15 cellular contexts compared by ENCODE assay signal in genomic region chr5:126857472-126858410, GRCh38.
DNase-seq lines count a peak whose midpoint lies in the region; ATAC-seq and TF ChIP-seq lines count a peak whose summit lies in the region.
"Had no signal": no experiment of that assay in that cellular context is flagged by ENCODE, and none has a peak within 500 bp of the region (broad histone marks: within the 10 kb centered on the region; RNA-seq: fewer than 3 reads in every experiment).

No MANE protein-coding gene starts in this region.

- no peaks in the 10 kb centered on the region for H3K9me3 ChIP-seq in mammary epithelial cell (replicated peaks; ENCODE audit: insufficient read depth, low read length)
- no peaks in the 10 kb centered on the region for H3K9me3 ChIP-seq in muscle layer of colon (ENCODE audit: low read length)
- no peaks in the 10 kb centered on the region for H3K9me3 ChIP-seq in subcutaneous abdominal adipose tissue (ENCODE audit: control insufficient read depth in 5 of 5, low read length in 5 of 5)
- H3K9me3 ChIP-seq: testis had no signal

- DNase-seq in mammary epithelial cell = no peak
- DNase-seq in MCF 10A (ENCODE audit: unreplicated experiment) = no peak
- peak; percentile 60 for DNase-seq in fibroblast of the aortic adventitia (ENCODE audit: low read depth)
- no peak for DNase-seq in KG1 (lab: John Stamatoyannopoulos, UW)
- no peak for DNase-seq in activated CD4-positive, alpha-beta T cell treated with anti-CD3 and anti-CD28 coated beads, Interleukin-2, amount 50 U/mL, for 4 hours
- DNase-seq: activated B cell treated with CpG ODN at 0.5 μM for 24 hours; activated effector memory CD4-positive, alpha-beta T cell treated with Interleukin-2 at 50 U/mL for 16 hours; cortex of kidney; MV-4-11; testis had no signal

- H3K9me3 Mint-ChIP-seq in MCF 10A (ENCODE audit: unreplicated experiment) = no peaks in the 10 kb centered on the region
- H3K9me3 Mint-ChIP-seq: activated B cell treated with CpG ODN at 0.5 μM for 24 hours had no signal

- no peak overlapping the region for H3K4me3 ChIP-seq in mammary epithelial cell (replicated peaks in 1 of 3; ENCODE audit: insufficient read depth in 1 of 3, low read depth in 2 of 3, low read length in 3 of 3)
- no peak overlapping the region for H3K4me3 ChIP-seq in fibroblast of the aortic adventitia (ENCODE audit: low read depth, low read length)
- H3K4me3 ChIP-seq in muscle layer of colon (ENCODE audit: low read depth in 1 of 2, low read length in 2 of 2) = no peak overlapping the region
- no peak overlapping the region for H3K4me3 ChIP-seq in subcutaneous abdominal adipose tissue (ENCODE audit: low read depth in 1 of 5, low read length in 5 of 5)
- H3K4me3 ChIP-seq: testis had no signal

- WGBS in mammary epithelial cell (ENCODE audit: low coverage, missing lambda C conversion rate) = 71% methylated on average over 12 of the region's 13 CpGs

- CTCF ChIA-PET in mammary epithelial cell (lab: Charles Lee; ENCODE audit: low non-redundant PET) = interaction anchor here (0.6 kb wide), 1 partner anchor 170 kb away, joined by 7 read pairs; no protein-coding TSS in a partner anchor
- CTCF ChIA-PET in MCF 10A (lab: Yijun Ruan, JAX) = interaction anchor here (0.5 to 1.2 kb wide), 3 partner anchors 9 to 442 kb away, joined by 3 to 7 read pairs (median 4); no protein-coding TSS in a partner anchor

- in situ Hi-C loops in mammary epithelial cell (cut with MboI; ENCODE audit: low sequenced_read_pairs in 2 of 2) = loop anchor here in 1 of 2 donors (10.0 to 25.0 kb wide), 2 partner anchors 437 to 630 kb away; partner anchors contain the start of gene MEGF10

- H3K27me3 ChIP-seq in mammary epithelial cell (ENCODE audit: insufficient read depth, low read length) = no peaks in the 10 kb centered on the region
- no peaks in the 10 kb centered on the region for H3K27me3 ChIP-seq in muscle layer of colon (ENCODE audit: control insufficient read depth in 1 of 2, insufficient read depth in 2 of 2, low read length in 2 of 2)
- H3K27me3 ChIP-seq in subcutaneous abdominal adipose tissue (ENCODE audit: control insufficient read depth in 5 of 5, insufficient read depth in 4 of 5, low read length in 5 of 5) = no peaks in the 10 kb centered on the region
- H3K27me3 ChIP-seq: testis had no signal

- no peaks in the 10 kb centered on the region for H3K79me2 ChIP-seq in mammary epithelial cell (ENCODE audit: insufficient read depth, low read length)

- dilution Hi-C loops in mammary epithelial cell (cut with HindIII; ENCODE audit: low sequenced_read_pairs) = no loop called here

- intact Hi-C loops in mammary epithelial cell (cut with micrococcal nuclease) = loop anchor here (1.0 to 5.0 kb wide), 2 partner anchors 173 to 455 kb away; partner anchors contain the start of gene MARCHF3
- intact Hi-C loops in MCF 10A (cut with micrococcal nuclease) = no loop called here

- H3K9ac ChIP-seq in mammary epithelial cell (ENCODE audit: insufficient read depth, low read length) (no peak overlapping the region), muscle layer of colon (ENCODE audit: low read length) (peak overlapping the region; percentile 27), subcutaneous abdominal adipose tissue (ENCODE audit: low read length in 5 of 5) (peak overlapping the region in 3 of 5 donors; percentile 28 to 59 (median 51))

- H3K36me3 ChIP-seq in mammary epithelial cell (ENCODE audit: insufficient read depth, low read length) = no peaks in the 10 kb centered on the region
- H3K36me3 ChIP-seq in muscle layer of colon (ENCODE audit: insufficient read depth, low read length) = no peaks in the 10 kb centered on the region
- no peaks in the 10 kb centered on the region for H3K36me3 ChIP-seq in subcutaneous abdominal adipose tissue (ENCODE audit: control insufficient read depth in 5 of 5, insufficient read depth in 5 of 5, low read length in 5 of 5)

- no peak for ATAC-seq in GM21367 (IDR thresholded peaks at IDR 0.05; ENCODE audit: unreplicated experiment)
- ATAC-seq: CD8-positive, alpha-beta T cell had no signal

- no peaks in the 10 kb centered on the region for H3K4me1 Mint-ChIP-seq in MCF 10A (ENCODE audit: insufficient read depth, unreplicated experiment)

- no peak overlapping the region for H3K4me3 Mint-ChIP-seq in MCF 10A (ENCODE audit: unreplicated experiment)
- H3K4me3 Mint-ChIP-seq: activated B cell treated with CpG ODN at 0.5 μM for 24 hours; CD8-positive, alpha-beta T cell had no signal

- TF ChIP-seq CTCF in mammary epithelial cell (conservative IDR thresholded peaks at IDR 0.05 in 1 of 2, IDR thresholded peaks at IDR 0.05 in 1 of 2; ENCODE audit: extremely low read depth in 1 of 2, insufficient read depth in 1 of 2, low read depth in 1 of 2, low read length in 2 of 2) (no peak), MCF 10A (IDR thresholded peaks at IDR 0.05; ENCODE audit: unreplicated experiment) (no peak), fibroblast of the aortic adventitia (IDR thresholded peaks at IDR 0.05; ENCODE audit: insufficient read depth, low read length) (no peak)

- H3K27me3 Mint-ChIP-seq in MCF 10A (ENCODE audit: insufficient read depth, unreplicated experiment) = no peaks in the 10 kb centered on the region
- H3K27me3 Mint-ChIP-seq: activated B cell treated with CpG ODN at 0.5 μM for 24 hours, progenitor cell of endocrine pancreas had no signal

- H3K36me3 Mint-ChIP-seq in MCF 10A (ENCODE audit: insufficient read depth, unreplicated experiment) = no peaks in the 10 kb centered on the region

- peak overlapping the region; percentile 76 for H2AFZ ChIP-seq in mammary epithelial cell (ENCODE audit: low read depth, low read length)

- no TSS peak for BruUV-seq in mammary epithelial cell (replicated peaks; lab: Mats Ljungman, UMichigan)
- no TSS peak for BruUV-seq in MCF 10A (replicated peaks; lab: Mats Ljungman, UMichigan)

- H3K4me1 ChIP-seq in mammary epithelial cell (ENCODE audit: insufficient read depth, low read length) (peaks cover 5% of the 10 kb centered on the region), muscle layer of colon (ENCODE audit: insufficient read depth, low read length) (peaks cover 21% of the 10 kb centered on the region), subcutaneous abdominal adipose tissue (ENCODE audit: control insufficient read depth in 5 of 5, insufficient read depth in 5 of 5, low read length in 5 of 5) (peaks cover 6 to 22% (median 17%) of the 10 kb centered on the region in 5 donors)

- no peak overlapping the region for H3K27ac Mint-ChIP-seq in MCF 10A (ENCODE audit: low read depth, unreplicated experiment)
- H3K27ac Mint-ChIP-seq: activated B cell treated with CpG ODN at 0.5 μM for 24 hours; CD8-positive, alpha-beta T cell had no signal

- POLR2A ChIA-PET in MCF 10A (lab: Yijun Ruan, JAX) = no interaction called here

- H4K20me1 ChIP-seq in mammary epithelial cell (ENCODE audit: insufficient read depth, low read length) = no peaks in the 10 kb centered on the region

- H3K4me2 ChIP-seq in mammary epithelial cell (ENCODE audit: insufficient read depth, low read depth, low read length) = no peak overlapping the region

- H3K27ac ChIP-seq in mammary epithelial cell (ENCODE audit: insufficient read depth, low read depth, low read length) (no peak overlapping the region), muscle layer of colon (ENCODE audit: low read depth, low read length) (peak overlapping the region; percentile 64), subcutaneous abdominal adipose tissue (ENCODE audit: low read depth, low read length) (peak overlapping the region; percentile 77)
- H3K27ac ChIP-seq: testis had no signal
